11 cellular contexts compared by ENCODE assay signal in genomic region chr12:108468149-108468968, GRCh38. TPM values are rescaled to one million over a fixed set of nuclear protein-coding genes. Genes with fewer than 3 reads are reported as not detected.
A peak's percentile ranks its signal among the peaks of the same experiment; 100 is the strongest.
DNase-seq lines count a peak whose midpoint lies in the region; ATAC-seq, FAIRE-seq and TF ChIP-seq lines count a peak whose summit lies in the region.
"Had no signal": no experiment of that assay in that cellular context is flagged by ENCODE, and none has a peak within 500 bp of the region (broad histone marks: within the 10 kb centered on the region; RNA-seq: fewer than 3 reads in every experiment).

No MANE protein-coding gene starts in this region.

- H3K9me3 ChIP-seq in A549 (no peaks in the 10 kb centered on the region), Peyer's patch (no peaks in the 10 kb centered on the region), testis (no peaks in the 10 kb centered on the region)
- H3K9me3 ChIP-seq: neutrophil had no signal

- FAIRE-seq in A549 (lab: Jason Lieb, UNC): no peak

- no peak for TF ChIP-seq RAD21 in A549 (conservative IDR thresholded peaks at IDR 0.05 in 1 of 2, IDR thresholded peaks at IDR 0.05 in 1 of 2)

- POLR2A ChIA-PET in A549 (lab: Yijun Ruan, JAX): no interaction called here

- no peaks in the 10 kb centered on the region for H3K36me3 ChIP-seq in Peyer's patch
- H3K36me3 ChIP-seq in testis (ENCODE audit: low read depth, missing control alignments): no peaks in the 10 kb centered on the region
- H3K36me3 ChIP-seq: neutrophil had no signal

- DNase-seq in A549 (ENCODE audit: low read depth in 1 of 2, low spot score in 1 of 2) (peak in 1 of 2 experiments; percentile 27), GM13977 (ENCODE audit: low spot score) (peak; percentile 70), RKO (ENCODE audit: low spot score) (peak; percentile 57), fibroblast of peridontal ligament (ENCODE audit: extremely low read depth) (peak; percentile 46), D341Med (ENCODE audit: low spot score) (no peak), Peyer's patch (no peak), testis (no peak)
- DNase-seq: NCI-H1694 treated with DMSO at 0.1 percent for 48 hours had no signal

- intact Hi-C loops in testis (cut with DNase I; ENCODE audit: low total_unique reads): no loop called here

- no peak for TF ChIP-seq EP300 in A549 (IDR thresholded peaks at IDR 0.05)

- no peak for ATAC-seq in A549
- ATAC-seq in GM19452 (IDR thresholded peaks at IDR 0.05; ENCODE audit: unreplicated experiment): no peak

- H3K4me3 ChIP-seq in A549 (no peak overlapping the region), Peyer's patch (no peak overlapping the region), testis (no peak overlapping the region)

- CTCF ChIA-PET in A549 (lab: Yijun Ruan, JAX): interaction anchor here (0.6 to 2.3 kb wide), 5 partner anchors 10 to 549 kb away, joined by 3 to 7 read pairs (median 3); no protein-coding TSS in a partner anchor

- H3K27me3 ChIP-seq in Peyer's patch (no peaks in the 10 kb centered on the region), testis (no peaks in the 10 kb centered on the region)

- WGBS in A549 (ENCODE audit: missing lambda C conversion rate): 4% methylated on average over 7 of the region's 7 CpGs
- 47 to 48% methylated on average over 7 of the region's 7 CpGs for WGBS in testis, 2 donors

- TF ChIP-seq POLR2A in A549 (IDR thresholded peaks at IDR 0.05; ENCODE audit: low read length): no peak
- no peak for TF ChIP-seq POLR2A in Peyer's patch (IDR thresholded peaks at IDR 0.05)
- TF ChIP-seq POLR2A in testis (IDR thresholded peaks at IDR 0.05): no peak

- H3K27ac ChIP-seq in A549: no peak overlapping the region
- no peak overlapping the region for H3K27ac ChIP-seq in Peyer's patch
- H3K27ac ChIP-seq in testis: no peak overlapping the region
- H3K27ac ChIP-seq: epithelial cell of prostate, neutrophil had no signal

- in situ Hi-C loops in GM13977 (cut with MboI; ENCODE audit: low pct_unique_long_range_greater_than_20kb, low sequenced_read_pairs, unreplicated experiment): no loop called here

- H3K4me2 ChIP-seq in A549: no peak overlapping the region

- TF ChIP-seq CTCF in A549 (IDR thresholded peaks at IDR 0.05) (no peak), GM13977 (IDR thresholded peaks at IDR 0.05; ENCODE audit: extremely low read depth, insufficient read depth, missing control alignments) (no peak), Peyer's patch (IDR thresholded peaks at IDR 0.05) (no peak), testis (IDR thresholded peaks at IDR 0.05) (no peak)

- H3K4me1 ChIP-seq in A549: no peaks in the 10 kb centered on the region
- no peaks in the 10 kb centered on the region for H3K4me1 ChIP-seq in Peyer's patch
- no peaks in the 10 kb centered on the region for H3K4me1 ChIP-seq in testis

TF ChIP-seq in A549, 52 proteins besides CTCF, POLR2A, EP300 and RAD21:
- TF ChIP-seq CBX2 (IDR thresholded peaks at IDR 0.05; ENCODE audit: borderline replicate concordance, low read depth) (no peak), EHMT2 (IDR thresholded peaks at IDR 0.05; ENCODE audit: low read depth) (peak; percentile 61), NR3C1 (IDR thresholded peaks at IDR 0.05) (no peak), REST (IDR thresholded peaks at IDR 0.05) (peak; percentile 94)

RNA-seq across cellular contexts. Expression of gene FICD, which starts 46.7 kb away (rescaled TPM):
- polyA plus RNA-seq in A549 (2011; rRNA removed) (1.7 and 4.8 TPM in 2 replicates), A549 (2017; fragmentation: RNase III; extraction: RNeasy Plus Mini Kit Qiagen cat#74134 plus additional on column Dnase treatment) (1.9 to 2.5 TPM (median 2.1 TPM) in 3 replicates), testis (ENCODE audit: insufficient read depth, low read depth, low replicate concordance) (16.7 TPM)
- 0.71 and 0.95 TPM in 2 replicates for polyA plus RNA-seq in A549 (2012; cell fraction: cytosol; rRNA removed)
- polyA plus RNA-seq in A549 (2012; cell fraction: nucleus; rRNA removed): 1.3 and 1.4 TPM in 2 replicates
- polyA minus RNA-seq in A549 (2011; rRNA and poly(A)+ RNA removed): 8.2 and 9.8 TPM in 2 replicates
- total RNA-seq in Peyer's patch (10 to 100 TPM in 2 of 4 donors, 1 to 10 TPM in 2; 4.1 to 11.6 (median 8.6) TPM), testis (10 to 100 TPM; 10.0 to 10.5 TPM)

Comparison
In these comparisons a context has a peak if more than half of its experiments do, and no peak if none do; other contexts are left out.
1. DNase-seq: peak in GM13977 (single experiment), RKO (single experiment) and fibroblast of peridontal ligament (single experiment); none in D341Med (single experiment), Peyer's patch (0 of 3) and testis (single experiment).